In genomic region chr13:20118268-20119140, GRCh38 we compare ENCODE assay signal across 8 cellular contexts. TPM values are rescaled to one million over a fixed set of nuclear protein-coding genes. Genes with fewer than 3 reads are reported as not detected.
DNase-seq lines count a peak whose midpoint lies in the region; ATAC-seq lines count a peak whose summit lies in the region.

No MANE protein-coding gene starts in this region.

- peak overlapping the region; percentile 84 for H3K27ac ChIP-seq in rectal smooth muscle tissue (ENCODE audit: low read depth, low read length)

- H3K36me3 ChIP-seq in NT2/D1 (ENCODE audit: insufficient read depth, insufficient read length, low read length) (no peaks in the 10 kb centered on the region), adipocyte (ENCODE audit: control insufficient read depth, insufficient read depth, low read length, severe bottlenecking) (no peaks in the 10 kb centered on the region), rectal smooth muscle tissue (ENCODE audit: control insufficient read depth, insufficient read depth, low read length) (no peaks in the 10 kb centered on the region)

- DNase-seq in C1 segment of cervical spinal cord (lab: John Stamatoyannopoulos, UW) = peak in 11 of 14 donors; percentile 23 to 84 (median 67)
- no peak for DNase-seq in NT2/D1 (ENCODE audit: low read depth, low spot score)
- peak; percentile 38 for DNase-seq in adipocyte (ENCODE audit: low read depth)
- peak; percentile 66 for DNase-seq in left ventricle myocardium superior

- H3K27me3 ChIP-seq in NT2/D1 (ENCODE audit: insufficient read depth, insufficient read length) (peaks cover 8% of the 10 kb centered on the region), adipocyte (replicated peaks; ENCODE audit: control insufficient read depth, insufficient read depth, low read length) (peaks cover 3% of the 10 kb centered on the region), rectal smooth muscle tissue (ENCODE audit: control insufficient read depth, insufficient read depth, low read length) (no peaks in the 10 kb centered on the region)

- H3K4me1 ChIP-seq in NT2/D1 (ENCODE audit: insufficient read depth, insufficient read length) = peaks cover 2% of the 10 kb centered on the region
- H3K4me1 ChIP-seq in adipocyte (ENCODE audit: control insufficient read depth, insufficient read depth, low read length) = peaks cover 21% of the 10 kb centered on the region
- H3K4me1 ChIP-seq in rectal smooth muscle tissue (ENCODE audit: control insufficient read depth, insufficient read depth, low read length) = peaks cover 3% of the 10 kb centered on the region

- H3K4me3 ChIP-seq in NT2/D1 (ENCODE audit: insufficient read length, low read depth) (peak overlapping the region; percentile 56), adipocyte (ENCODE audit: low read length) (peak overlapping the region; percentile 84), rectal smooth muscle tissue (ENCODE audit: low read length) (peak overlapping the region; percentile 70)

- H3K9ac ChIP-seq in NT2/D1 (ENCODE audit: insufficient read length, low read depth) (peak overlapping the region; percentile 63), adipocyte (ENCODE audit: low read length) (peak overlapping the region; percentile 89), rectal smooth muscle tissue (ENCODE audit: low read length) (peak overlapping the region; percentile 6)

- intact Hi-C loops in left ventricle myocardium superior (cut with micrococcal nuclease) = no loop called here

- ATAC-seq in GM19467 (IDR thresholded peaks at IDR 0.05; ENCODE audit: unreplicated experiment) = peak; percentile 38
- peak; percentile 86 for ATAC-seq in left ventricle myocardium superior
- no peak for ATAC-seq in HG02623 (IDR thresholded peaks at IDR 0.05; ENCODE audit: unreplicated experiment)
- no peak for ATAC-seq in GM21526 (IDR thresholded peaks at IDR 0.05; ENCODE audit: low FRiP score, unreplicated experiment)

- H3K9me3 ChIP-seq in NT2/D1 (ENCODE audit: insufficient read depth, low read length) (no peaks in the 10 kb centered on the region), adipocyte (ENCODE audit: control insufficient read depth, low read length) (no peaks in the 10 kb centered on the region)

RNA-seq across cellular contexts. Expression of gene GJA3, which starts 42.3 kb away (rescaled TPM):
- total RNA-seq in left ventricle myocardium superior = 17.9 TPM

Comparison
In these comparisons a context has a peak if more than half of its experiments do, and no peak if none do; other contexts are left out.
1. ATAC-seq: peak in GM19467 (single experiment) and left ventricle myocardium superior (single experiment); none in HG02623 (single experiment) and GM21526 (single experiment).
2. H3K9ac ChIP-seq: peak in every context shown above with its lines; median percentile 89 in adipocyte; 63 in NT2/D1; 6 in rectal smooth muscle tissue.
3. Peak in every context shown above with its lines, with median percentiles within 50 percentile points of each other: H3K4me3 ChIP-seq.